In genomic region chr3:178146406-178146831, GRCh38 we compare ENCODE assay signal across 17 cellular contexts.
DNase-seq lines count a peak whose midpoint lies in the region; ATAC-seq, FAIRE-seq and TF ChIP-seq lines count a peak whose summit lies in the region.
"Had no signal": no experiment of that assay in that cellular context is flagged by ENCODE, and none has a peak within 500 bp of the region (broad histone marks: within the 10 kb centered on the region; RNA-seq: fewer than 3 reads in every experiment).

No MANE protein-coding gene starts in this region.

- no peak overlapping the region for H2AFZ ChIP-seq in neural progenitor cell (replicated peaks)

- H4K20me1 ChIP-seq in neural progenitor cell (ENCODE audit: low read depth) = no peaks in the 10 kb centered on the region

- no peak overlapping the region for H3K27ac Mint-ChIP-seq in neural progenitor cell
- H3K27ac Mint-ChIP-seq: activated CD4-positive, alpha-beta memory T cell treated with anti-CD3 and anti-CD28 coated beads for 36 hours had no signal

- peaks cover 13% of the 10 kb centered on the region for H3F3A ChIP-seq in neural progenitor cell (ENCODE audit: low read depth)

- H3K27me3 Mint-ChIP-seq in neural progenitor cell (ENCODE audit: insufficient read depth, low read depth) = no peaks in the 10 kb centered on the region
- H3K27me3 Mint-ChIP-seq: activated CD4-positive, alpha-beta memory T cell treated with anti-CD3 and anti-CD28 coated beads for 36 hours had no signal

- H3K36me3 Mint-ChIP-seq in neural progenitor cell = no peaks in the 10 kb centered on the region
- H3K36me3 Mint-ChIP-seq: activated CD4-positive, alpha-beta memory T cell treated with anti-CD3 and anti-CD28 coated beads for 36 hours had no signal

- peak; percentile 87 for FAIRE-seq in D721Med (lab: Jason Lieb, UNC)
- FAIRE-seq: G401.6 had no signal

- no peak for ATAC-seq in left lobe of liver
- ATAC-seq: psoas muscle had no signal

- no peak overlapping the region for H3K9ac ChIP-seq in neural progenitor cell

- no peak for TF ChIP-seq POLR2A in suprapubic skin (IDR thresholded peaks at IDR 0.05)

- H3K27ac ChIP-seq in neural progenitor cell (peak overlapping the region; percentile 83), suprapubic skin (no peak overlapping the region), substantia nigra (ENCODE audit: low read depth, low read length, poor library complexity, severe bottlenecking) (no peak overlapping the region)
- H3K27ac ChIP-seq: colonic mucosa, epithelial cell of prostate, psoas muscle, SJSA1, stomach had no signal

- peak overlapping the region; percentile 29 for H3K4me2 ChIP-seq in neural progenitor cell

- no peaks in the 10 kb centered on the region for H3K27me3 ChIP-seq in neural progenitor cell
- no peaks in the 10 kb centered on the region for H3K27me3 ChIP-seq in suprapubic skin
- H3K27me3 ChIP-seq: colonic mucosa, SJSA1, stomach had no signal

- H3K9me3 Mint-ChIP-seq in neural progenitor cell = no peaks in the 10 kb centered on the region

- DNase-seq in D721Med (ENCODE audit: insufficient read length, low spot score) (peak; percentile 7), HT-29 (ENCODE audit: low spot score) (peak; percentile 49), amniotic epithelial cell (ENCODE audit: low read depth) (peak; percentile 16), neural progenitor cell (ENCODE audit: low spot score) (peak; percentile 54), left lobe of liver (ENCODE audit: low spot score) (no peak), suprapubic skin (ENCODE audit: low spot score in 2 of 2) (no peak), substantia nigra (lab: John Stamatoyannopoulos, UW) (no peak)
- DNase-seq: activated CD4-positive, alpha-beta memory T cell treated with anti-CD3 and anti-CD28 coated beads for 36 hours; amygdala; colonic mucosa; Karpas-422; NCI-H1694; psoas muscle; stomach had no signal

- no peaks in the 10 kb centered on the region for H3K79me2 ChIP-seq in neural progenitor cell (ENCODE audit: low read depth)

- H3K4me1 Mint-ChIP-seq in neural progenitor cell = peaks cover 7% of the 10 kb centered on the region

- H3K9me3 ChIP-seq in neural progenitor cell (ENCODE audit: low read depth) = no peaks in the 10 kb centered on the region
- no peaks in the 10 kb centered on the region for H3K9me3 ChIP-seq in suprapubic skin
- H3K9me3 ChIP-seq: colonic mucosa, psoas muscle, SJSA1, stomach had no signal

- no peak for TF ChIP-seq CTCF in D721Med (IDR thresholded peaks at IDR 0.05; ENCODE audit: insufficient read depth, missing control alignments)
- no peak for TF ChIP-seq CTCF in neural progenitor cell (IDR thresholded peaks at IDR 0.05)
- TF ChIP-seq CTCF in suprapubic skin (IDR thresholded peaks at IDR 0.05) = no peak

- no peaks in the 10 kb centered on the region for H3K36me3 ChIP-seq in neural progenitor cell
- H3K36me3 ChIP-seq in suprapubic skin = no peaks in the 10 kb centered on the region
- H3K36me3 ChIP-seq: colonic mucosa, SJSA1, stomach had no signal

- no peak for TF ChIP-seq EP300 in suprapubic skin (IDR thresholded peaks at IDR 0.05)

- H3K4me1 ChIP-seq in neural progenitor cell (peaks cover 20% of the 10 kb centered on the region), suprapubic skin (peaks cover 9% of the 10 kb centered on the region)
- H3K4me1 ChIP-seq: colonic mucosa, psoas muscle, SJSA1, stomach had no signal

- H3K4me3 ChIP-seq in neural progenitor cell (no peak overlapping the region), suprapubic skin (no peak overlapping the region)
- H3K4me3 ChIP-seq: colonic mucosa, psoas muscle, SJSA1, stomach had no signal

- no peak overlapping the region for H3K4me3 Mint-ChIP-seq in neural progenitor cell
- H3K4me3 Mint-ChIP-seq: activated CD4-positive, alpha-beta memory T cell treated with anti-CD3 and anti-CD28 coated beads for 36 hours had no signal

Comparison
In these comparisons a context has a peak if more than half of its experiments do, and no peak if none do; other contexts are left out.
1. DNase-seq: peak in D721Med (single experiment), HT-29 (single experiment), amniotic epithelial cell (single experiment) and neural progenitor cell (single experiment); none in left lobe of liver (single experiment), suprapubic skin (0 of 2) and substantia nigra (0 of 49).